In the genomic region with DNA sequence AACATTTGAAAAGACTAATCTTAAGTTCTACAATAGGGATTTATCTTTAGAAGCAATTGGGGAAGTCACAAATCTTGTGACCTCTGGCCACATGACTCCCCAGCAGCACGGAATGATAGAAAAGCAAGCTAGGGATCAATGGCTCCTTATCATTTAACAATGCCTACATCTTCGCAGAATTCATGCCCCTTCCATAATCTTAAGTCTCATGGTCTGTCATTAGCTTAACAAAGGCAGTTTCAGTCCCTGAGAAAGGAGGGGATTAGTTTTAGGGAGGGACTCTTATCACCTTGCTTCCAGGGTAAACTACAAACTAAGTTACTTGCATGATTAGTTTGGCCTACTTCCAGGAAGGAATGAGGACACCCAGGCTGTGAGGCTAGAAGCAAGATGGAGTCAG, we compare ENCODE assay signal across 27 cellular contexts.
"Had no signal": no experiment of that assay in that cellular context is flagged by ENCODE, and none has a peak within 500 bp of the region (broad histone marks: within the 10 kb centered on the region; RNA-seq: fewer than 3 reads in every experiment).

No MANE protein-coding gene starts in this region.

- H3K4me1 ChIP-seq: parathyroid adenoma, psoas muscle, right lobe of liver, sigmoid colon, stomach, thyroid gland, tibial nerve, upper lobe of left lung, vagina had no signal

- H3K36me3 Mint-ChIP-seq: natural killer cell; stimulated activated memory B cell treated with anti-CD40 and anti-IgM and Interleukin-4, amounts not matched to agents 10 μg/mL and 1 μg/mL and 100 μg/mL, for 72 hours had no signal

- H3K36me3 ChIP-seq: neural progenitor cell, ovary, right lobe of liver, sigmoid colon, stomach, thoracic aorta, thyroid gland, tibial nerve, upper lobe of left lung, vagina had no signal

- H3K9me3 ChIP-seq: ovary, psoas muscle, right lobe of liver, sigmoid colon, thoracic aorta, thyroid gland, tibial nerve, upper lobe of left lung, vagina had no signal

- H3K4me3 Mint-ChIP-seq: natural killer cell; nephron; neural progenitor cell; stimulated activated memory B cell treated with anti-CD40 and anti-IgM and Interleukin-4, amounts not matched to agents 10 μg/mL and 1 μg/mL and 100 μg/mL, for 72 hours; stimulated activated naive CD8-positive, alpha-beta T cell treated with anti-CD3 and anti-CD28 coated beads, Interleukin-15, Interleukin-2, amounts not matched to agents 100 ng/mL and 50 ng/mL, for 24 hours had no signal

- H3K27ac Mint-ChIP-seq: natural killer cell; nephron; neural progenitor cell; progenitor cell of endocrine pancreas; stimulated activated memory B cell treated with anti-CD40 and anti-IgM and Interleukin-4, amounts not matched to agents 10 μg/mL and 1 μg/mL and 100 μg/mL, for 72 hours; stimulated activated naive CD8-positive, alpha-beta T cell treated with anti-CD3 and anti-CD28 coated beads, Interleukin-15, Interleukin-2, amounts not matched to agents 100 ng/mL and 50 ng/mL, for 24 hours had no signal

- H3K27me3 Mint-ChIP-seq: progenitor cell of endocrine pancreas had no signal

- H3K9ac ChIP-seq: neural progenitor cell, parathyroid adenoma had no signal

- H3K27ac ChIP-seq: neural progenitor cell, ovary, parathyroid adenoma, psoas muscle, right lobe of liver, sigmoid colon, stomach, thoracic aorta, thyroid gland, tibial nerve, upper lobe of left lung, vagina had no signal

- ATAC-seq: natural killer cell; psoas muscle; right cardiac atrium; right lobe of liver; stimulated activated memory B cell treated with anti-CD40 and anti-IgM and Interleukin-4, amounts not matched to agents 10 μg/mL and 1 μg/mL and 100 μg/mL, for 72 hours had no signal

- H3K4me2 ChIP-seq: neural progenitor cell had no signal

- H3K27me3 ChIP-seq: neural progenitor cell, ovary, right lobe of liver, sigmoid colon, stomach, thyroid gland, tibial nerve, upper lobe of left lung, vagina had no signal

- H3K4me3 ChIP-seq: neural progenitor cell, ovary, psoas muscle, right lobe of liver, sigmoid colon, stomach, thoracic aorta, thyroid gland, tibial nerve, upper lobe of left lung, vagina had no signal

- H2AFZ ChIP-seq: neural progenitor cell, parathyroid adenoma had no signal

- H3K4me1 Mint-ChIP-seq: natural killer cell; nephron; stimulated activated memory B cell treated with anti-CD40 and anti-IgM and Interleukin-4, amounts not matched to agents 10 μg/mL and 1 μg/mL and 100 μg/mL, for 72 hours had no signal

- H3K79me2 ChIP-seq: parathyroid adenoma had no signal

- DNase-seq: natural killer cell; occipital lobe; ovary; posterior cingulate gyrus; psoas muscle; right cardiac atrium; right lobe of liver; sigmoid colon; small intestine; stimulated activated CD4-positive, alpha-beta T cell treated with anti-CD3 and anti-CD28 coated beads, Interleukin-15, amount 100 ng/mL, for 24 hours; stimulated activated CD4-positive, alpha-beta T cell treated with anti-CD3 and anti-CD28 coated beads, Interleukin-2, amount 100 ng/mL, for 24 hours; stimulated activated CD4-positive, alpha-beta T cell treated with anti-CD3 and anti-CD28 coated beads, Interleukin-2, amount 100 ng/mL, for 48 hours; stimulated activated CD4-positive, alpha-beta T cell treated with anti-CD3 and anti-CD28 coated beads, Interleukin-4, amount 100 ng/mL, for 24 hours; stimulated activated naive CD4-positive, alpha-beta T cell; stomach; thyroid gland; trophoblast cell; upper lobe of left lung had no signal
